1 cellular context compared by ENCODE assay signal in genomic region chr10:112739219-112739969, GRCh38.
TF ChIP-seq lines count a peak whose summit lies in the region.

No MANE protein-coding gene starts in this region.

TF ChIP-seq in HepG2, 621 proteins besides CTCF, POLR2A, EP300 and RAD21 (continued from another document and continues in another):
- TF ChIP-seq ZHX1 (CRISPR knock-in tag; IDR thresholded peaks at IDR 0.05; ENCODE audit: low read depth) (0 out of 2 replicates have a peak, but pooled peaks have one; percentile 50), PRMT3 (CRISPR knock-in tag; IDR thresholded peaks at IDR 0.05; ENCODE audit: borderline replicate concordance, low read depth) (no peak), MTF2 (CRISPR knock-in tag; IDR thresholded peaks at IDR 0.05; ENCODE audit: borderline replicate concordance) (no peak), ATRX (CRISPR knock-in tag; IDR thresholded peaks at IDR 0.05; ENCODE audit: borderline replicate concordance) (no peak), ZFP90 (CRISPR knock-in tag; IDR thresholded peaks at IDR 0.05; ENCODE audit: borderline replicate concordance) (no peak), GMEB2 (CRISPR knock-in tag; IDR thresholded peaks at IDR 0.05; ENCODE audit: low read depth) (0 out of 2 replicates have a peak, but pooled peaks have one; percentile 32), SRSF9 (IDR thresholded peaks at IDR 0.05; ENCODE audit: borderline replicate concordance, insufficient read depth, low read depth, low read length, poor library complexity, severe bottlenecking) (no peak), MIXL1 (CRISPR knock-in tag; IDR thresholded peaks at IDR 0.05) (peak; percentile 94; the same call in 1 of the 2 replicates), LBX2 (CRISPR knock-in tag; IDR thresholded peaks at IDR 0.05; ENCODE audit: borderline replicate concordance) (no peak), GATAD1 (CRISPR knock-in tag; IDR thresholded peaks at IDR 0.05) (no peak), ZNF431 (CRISPR knock-in tag; IDR thresholded peaks at IDR 0.05; ENCODE audit: borderline replicate concordance, low read depth) (no peak), ZNF704 (CRISPR knock-in tag; IDR thresholded peaks at IDR 0.05; ENCODE audit: borderline replicate concordance) (no peak), TCF12 (IDR thresholded peaks at IDR 0.05) (no peak), TCF12 (CRISPR knock-in tag; IDR thresholded peaks at IDR 0.05) (peak; percentile 86; the same call in 1 of the 2 replicates), SMARCE1 (IDR thresholded peaks at IDR 0.05; ENCODE audit: borderline replicate concordance) (peak; percentile 87), PBX3 (CRISPR knock-in tag; IDR thresholded peaks at IDR 0.05; ENCODE audit: borderline replicate concordance) (no peak), RNF219 (CRISPR knock-in tag; IDR thresholded peaks at IDR 0.05) (no peak), ZNF713 (CRISPR knock-in tag; IDR thresholded peaks at IDR 0.05) (no peak; the same call in 1 of the 2 replicates), ZNF605 (CRISPR knock-in tag; IDR thresholded peaks at IDR 0.05) (no peak), MED13 (CRISPR knock-in tag; IDR thresholded peaks at IDR 0.05) (no peak), ELF3 (CRISPR knock-in tag; IDR thresholded peaks at IDR 0.05) (peak; percentile 77; the same call in 1 of the 2 replicates), STAT6 (CRISPR knock-in tag; IDR thresholded peaks at IDR 0.05; ENCODE audit: borderline replicate concordance) (no peak), ZNF589 (CRISPR knock-in tag; conservative IDR thresholded peaks at IDR 0.05) (no peak), ZBTB46 (CRISPR knock-in tag; IDR thresholded peaks at IDR 0.05; ENCODE audit: borderline replicate concordance) (no peak), ZNF441 (CRISPR knock-in tag; IDR thresholded peaks at IDR 0.05; ENCODE audit: borderline replicate concordance) (peak; percentile 46; the same call in 1 of the 2 replicates), ZSCAN9 (CRISPR knock-in tag; IDR thresholded peaks at IDR 0.05; ENCODE audit: borderline replicate concordance) (peak; percentile 81), ATF7-NPFF (CRISPR knock-in tag; IDR thresholded peaks at IDR 0.05; ENCODE audit: low read depth) (no peak), ZNF496 (CRISPR knock-in tag; IDR thresholded peaks at IDR 0.05; ENCODE audit: insufficient replicate concordance) (no peak), BHLHE40 (IDR thresholded peaks at IDR 0.05; ENCODE audit: low read length) (peak; percentile 42; the same call in 1 of the 2 replicates), HNRNPL (IDR thresholded peaks at IDR 0.05; ENCODE audit: low read depth, low read length) (no peak), ZNF414 (CRISPR knock-in tag; IDR thresholded peaks at IDR 0.05) (peak; percentile 58), PITX1 (CRISPR knock-in tag; IDR thresholded peaks at IDR 0.05) (peak; percentile 100), ETV5 (CRISPR knock-in tag; IDR thresholded peaks at IDR 0.05; ENCODE audit: borderline replicate concordance) (peak; percentile 67; the same call in 1 of the 2 replicates), CEBPB (IDR thresholded peaks at IDR 0.05; ENCODE audit: borderline replicate concordance, low read depth, low read length) (peak; percentile 66; the same call in 1 of the 2 replicates), ZNF749 (CRISPR knock-in tag; IDR thresholded peaks at IDR 0.05; ENCODE audit: borderline replicate concordance) (peak; percentile 53; the same call in 1 of the 2 replicates), ZNF710 (CRISPR knock-in tag; IDR thresholded peaks at IDR 0.05; ENCODE audit: borderline replicate concordance) (no peak), POGZ (CRISPR knock-in tag; IDR thresholded peaks at IDR 0.05) (peak; percentile 89), PTBP1 (IDR thresholded peaks at IDR 0.05; ENCODE audit: low read depth, low read length, poor library complexity, severe bottlenecking) (no peak), ZNF672 (CRISPR knock-in tag; IDR thresholded peaks at IDR 0.05) (no peak), MAZ (IDR thresholded peaks at IDR 0.05; ENCODE audit: borderline replicate concordance, low read depth, low read length) (no peak), MAZ (CRISPR knock-in tag; IDR thresholded peaks at IDR 0.05; ENCODE audit: low read depth) (peak; percentile 59; the same call in 1 of the 2 replicates), MEF2D (CRISPR knock-in tag; IDR thresholded peaks at IDR 0.05) (peak; percentile 86), NR2C2 (CRISPR knock-in tag; IDR thresholded peaks at IDR 0.05; ENCODE audit: borderline replicate concordance) (no peak; the same call in 1 of the 2 replicates), ZNF430 (CRISPR knock-in tag; IDR thresholded peaks at IDR 0.05) (no peak), ZUFSP (CRISPR knock-in tag; IDR thresholded peaks at IDR 0.05; ENCODE audit: borderline replicate concordance) (no peak)
